In genomic region chr12:107760817-107761501, GRCh38 we compare ENCODE assay signal across 8 cellular contexts. TPM values are rescaled to one million over a fixed set of nuclear protein-coding genes. Genes with fewer than 3 reads are reported as not detected.
A peak's percentile ranks its signal among the peaks of the same experiment; 100 is the strongest.
DNase-seq lines count a peak whose midpoint lies in the region; ATAC-seq and TF ChIP-seq lines count a peak whose summit lies in the region.

A gene with protein sequence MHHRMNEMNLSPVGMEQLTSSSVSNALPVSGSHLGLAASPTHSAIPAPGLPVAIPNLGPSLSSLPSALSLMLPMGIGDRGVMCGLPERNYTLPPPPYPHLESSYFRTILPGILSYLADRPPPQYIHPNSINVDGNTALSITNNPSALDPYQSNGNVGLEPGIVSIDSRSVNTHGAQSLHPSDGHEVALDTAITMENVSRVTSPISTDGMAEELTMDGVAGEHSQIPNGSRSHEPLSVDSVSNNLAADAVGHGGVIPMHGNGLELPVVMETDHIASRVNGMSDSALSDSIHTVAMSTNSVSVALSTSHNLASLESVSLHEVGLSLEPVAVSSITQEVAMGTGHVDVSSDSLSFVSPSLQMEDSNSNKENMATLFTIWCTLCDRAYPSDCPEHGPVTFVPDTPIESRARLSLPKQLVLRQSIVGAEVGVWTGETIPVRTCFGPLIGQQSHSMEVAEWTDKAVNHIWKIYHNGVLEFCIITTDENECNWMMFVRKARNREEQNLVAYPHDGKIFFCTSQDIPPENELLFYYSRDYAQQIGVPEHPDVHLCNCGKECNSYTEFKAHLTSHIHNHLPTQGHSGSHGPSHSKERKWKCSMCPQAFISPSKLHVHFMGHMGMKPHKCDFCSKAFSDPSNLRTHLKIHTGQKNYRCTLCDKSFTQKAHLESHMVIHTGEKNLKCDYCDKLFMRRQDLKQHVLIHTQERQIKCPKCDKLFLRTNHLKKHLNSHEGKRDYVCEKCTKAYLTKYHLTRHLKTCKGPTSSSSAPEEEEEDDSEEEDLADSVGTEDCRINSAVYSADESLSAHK (minus strand): TSS chr12:107761137. CDS start chr12:107760515, 622 bp downstream.

- H3K27ac Mint-ChIP-seq in activated T-helper 17 cell treated with anti-CD3 and anti-CD28 coated beads, Interleukin-2, amount 50 U/mL, for 72 hours, result peak within 1 kb of the TSS; percentile 91
- peak within 1 kb of the TSS; percentile 86 to 90 for H3K27ac Mint-ChIP-seq in natural killer cell

- H3K4me1 Mint-ChIP-seq in activated T-helper 17 cell treated with anti-CD3 and anti-CD28 coated beads, Interleukin-2, amount 50 U/mL, for 72 hours, result peaks cover 4% of the 10 kb centered on the region
- peaks cover 29 to 32% of the 10 kb centered on the region in 2 donors for H3K4me1 Mint-ChIP-seq in natural killer cell

- DNase-seq in EL (peak; percentile 94), GOT3 (lab: John Stamatoyannopoulos, UW) (peak; percentile 69), RPMI8226 (peak; percentile 97), fibroblast of mammary gland (ENCODE audit: low read depth) (peak; percentile 89), natural killer cell (peak; percentile 92)
- peak; percentile 89 for DNase-seq in stimulated activated naive CD4-positive, alpha-beta T cell treated with Interleukin-2 at 50 U/mL for 16 hours (lab: John Stamatoyannopoulos, UW)

- peak within 1 kb of the TSS; percentile 96 for H3K4me3 ChIP-seq in fibroblast of mammary gland (ENCODE audit: control insufficient read depth, low read depth, low read length)

- intact Hi-C loops in natural killer cell (cut with micrococcal nuclease), result loop anchor here (1.0 to 2.0 kb wide), 2 partner anchors 76 to 754 kb away; partner anchors contain the start of genes FICD and PWP1

- no peaks in the 10 kb centered on the region for H3K9me3 Mint-ChIP-seq in activated T-helper 17 cell treated with anti-CD3 and anti-CD28 coated beads, Interleukin-2, amount 50 U/mL, for 72 hours
- H3K9me3 Mint-ChIP-seq in natural killer cell, result no peaks in the 10 kb centered on the region

- TF ChIP-seq CTCF in LNCAP (IDR thresholded peaks at IDR 0.05) (peak; percentile 85), fibroblast of mammary gland (conservative IDR thresholded peaks at IDR 0.05; ENCODE audit: control insufficient read depth, insufficient read depth, low read depth, low read length) (no peak), natural killer cell (IDR thresholded peaks at IDR 0.05) (no peak)

- no peaks in the 10 kb centered on the region for H3K27me3 Mint-ChIP-seq in activated T-helper 17 cell treated with anti-CD3 and anti-CD28 coated beads, Interleukin-2, amount 50 U/mL, for 72 hours
- peaks cover 0 to 6% of the 10 kb centered on the region in 2 donors for H3K27me3 Mint-ChIP-seq in natural killer cell (ENCODE audit: low read depth in 2 of 2)

- ATAC-seq in activated T-helper 17 cell treated with anti-CD3 and anti-CD28 coated beads, Interleukin-2, amount 50 U/mL, for 72 hours (replicated peaks), result peak; percentile 93
- ATAC-seq in natural killer cell, result peak; percentile 90 to 99 (median 92)

- peak within 1 kb of the TSS; percentile 94 for H3K4me3 Mint-ChIP-seq in activated T-helper 17 cell treated with anti-CD3 and anti-CD28 coated beads, Interleukin-2, amount 50 U/mL, for 72 hours
- H3K4me3 Mint-ChIP-seq in natural killer cell, result peak within 1 kb of the TSS; percentile 89

- H3K36me3 Mint-ChIP-seq in activated T-helper 17 cell treated with anti-CD3 and anti-CD28 coated beads, Interleukin-2, amount 50 U/mL, for 72 hours (ENCODE audit: low read depth), result no peaks in the 10 kb centered on the region
- H3K36me3 Mint-ChIP-seq in natural killer cell, result no peaks in the 10 kb centered on the region

RNA-seq across cellular contexts. Expression of the gene that starts here (rescaled TPM):
- total RNA-seq in activated T-helper 17 cell treated with anti-CD3 and anti-CD28 coated beads, Interleukin-2, amount 50 U/mL, for 72 hours, result 10 to 100 TPM; 28.1 to 32.6 TPM
- total RNA-seq in natural killer cell, result 10 to 100 TPM; 37.0 to 49.5 (median 40.5) TPM

Comparison
In these comparisons a context has a peak if more than half of its experiments do, and no peak if none do; other contexts are left out.
1. Peak in every context shown above with its lines: DNase-seq, ATAC-seq and H3K4me3 ChIP-seq.